In genomic region chr15:79922512-79923067, GRCh38 we compare ENCODE assay signal across 8 cellular contexts. TPM values are rescaled to one million over a fixed set of nuclear protein-coding genes. Genes with fewer than 3 reads are reported as not detected.
DNase-seq lines count a peak whose midpoint lies in the region; ATAC-seq and TF ChIP-seq lines count a peak whose summit lies in the region.

No MANE protein-coding gene starts in this region.

- H3K36me3 ChIP-seq in HCT116 (ENCODE audit: control insufficient read depth in 1 of 2, insufficient read depth in 2 of 2, low read length in 2 of 2) (peaks cover 2 to 19% of the 10 kb centered on the region in 2 experiments; a peak in 2 of 4 replicates), right atrium auricular region (no peaks in the 10 kb centered on the region), spleen (peaks cover 0 to 45% (median 34%) of the 10 kb centered on the region in 6 donors)

- H3K9ac ChIP-seq in HCT116 (ENCODE audit: low read length): peak overlapping the region; percentile 81

- H3K9me3 Mint-ChIP-seq in T-helper 1 cell treated with Interleukin-12 subunit alpha and Interleukin-12 subunit beta and Interleukin-4 antibody, amounts not matched to agents 30 μg/mL and 1 μg/mL, for 36 hours: peaks cover 41% of the 10 kb centered on the region

- H3K27ac Mint-ChIP-seq in T-helper 1 cell treated with Interleukin-12 subunit alpha and Interleukin-12 subunit beta and Interleukin-4 antibody, amounts not matched to agents 30 μg/mL and 1 μg/mL, for 36 hours: peak overlapping the region; percentile 93

- no peaks in the 10 kb centered on the region for H4K20me1 ChIP-seq in HCT116 (ENCODE audit: insufficient read depth)

- peaks cover 10 to 16% of the 10 kb centered on the region in 2 experiments; a peak in 3 of 4 replicates for H3K4me1 ChIP-seq in HCT116 (ENCODE audit: control insufficient read depth in 1 of 2, insufficient read depth in 2 of 2, low read length in 2 of 2)
- peaks cover 0 to 12% of the 10 kb centered on the region in 2 donors for H3K4me1 ChIP-seq in right atrium auricular region
- peaks cover 3 to 27% (median 15%) of the 10 kb centered on the region in 6 donors for H3K4me1 ChIP-seq in spleen

- peak overlapping the region; percentile 93 for H3K4me3 Mint-ChIP-seq in T-helper 1 cell treated with Interleukin-12 subunit alpha and Interleukin-12 subunit beta and Interleukin-4 antibody, amounts not matched to agents 30 μg/mL and 1 μg/mL, for 36 hours

- no peaks in the 10 kb centered on the region for H3K27me3 ChIP-seq in HCT116 (ENCODE audit: insufficient read depth, low read length)
- H3K27me3 ChIP-seq in right atrium auricular region: no peaks in the 10 kb centered on the region
- H3K27me3 ChIP-seq in spleen (replicated peaks in 1 of 7): no peaks in the 10 kb centered on the region

- no peak for TF ChIP-seq RAD21 in HCT116 (IDR thresholded peaks at IDR 0.05; ENCODE audit: low read depth)

- H3K9me2 ChIP-seq in HCT116 (ENCODE audit: insufficient read depth): no peaks in the 10 kb centered on the region

- peaks cover 46% of the 10 kb centered on the region for H3K36me3 Mint-ChIP-seq in T-helper 1 cell treated with Interleukin-12 subunit alpha and Interleukin-12 subunit beta and Interleukin-4 antibody, amounts not matched to agents 30 μg/mL and 1 μg/mL, for 36 hours (ENCODE audit: low read depth)

- DNase-seq in HCT116 (ENCODE audit: low read depth, low spot score): no peak
- no peak for DNase-seq in right atrium auricular region (ENCODE audit: low spot score)
- DNase-seq in spleen: no peak
- no peak for DNase-seq in erythroblast (lab: John Stamatoyannopoulos, UW)

- peak overlapping the region; percentile 90 for H3K4me2 ChIP-seq in HCT116 (ENCODE audit: low read length)

- H2AFZ ChIP-seq in HCT116 (ENCODE audit: low read depth, low read length, poor library complexity, severe bottlenecking): no peak overlapping the region

- peak overlapping the region; percentile 97 for H3K27ac ChIP-seq in HCT116 (ENCODE audit: low read depth, low read length)
- peak overlapping the region; percentile 93 to 96 for H3K27ac ChIP-seq in right atrium auricular region
- H3K27ac ChIP-seq in spleen: peak overlapping the region; percentile 94 to 100 (median 98)

- TF ChIP-seq POLR2A in HCT116 (IDR thresholded peaks at IDR 0.05; ENCODE audit: borderline replicate concordance, extremely low read depth, insufficient read depth, insufficient read length): no peak
- TF ChIP-seq POLR2A in spleen (IDR thresholded peaks at IDR 0.05): no peak
- TF ChIP-seq POLR2A in erythroblast (IDR thresholded peaks at IDR 0.05; ENCODE audit: low read length): no peak
- TF ChIP-seq POLR2A in GM18505 (IDR thresholded peaks at IDR 0.05; ENCODE audit: borderline replicate concordance, extremely low read depth, insufficient read depth, insufficient read length): no peak

- RAD21 ChIA-PET in HCT116 (lab: Charles Lee; ENCODE audit: low non-redundant PET in 1 of 2, low total read pairs in 2 of 2, uncharacterized antibody in 2 of 2, unreplicated experiment in 2 of 2): no interaction called here

- POLR2A ChIA-PET in HCT116 (lab: Charles Lee): interaction anchor here (1.2 to 1.5 kb wide), 4 partner anchors 25 to 230 kb away, joined by 3 to 15 read pairs (median 5); partner anchors contain the start of gene MTHFS

- CTCF ChIA-PET in HCT116 (lab: Charles Lee): interaction anchor here (1.5 kb wide), 1 partner anchor 25 kb away, joined by 4 read pairs; no protein-coding TSS in a partner anchor

- no peak for TF ChIP-seq CTCF in HCT116 (IDR thresholded peaks at IDR 0.05 in 2 of 3, conservative IDR thresholded peaks at IDR 0.05 in 1 of 3; ENCODE audit: borderline replicate concordance in 1 of 3, insufficient read depth in 1 of 3, low read depth in 2 of 3, low read length in 2 of 3)
- TF ChIP-seq CTCF in right atrium auricular region (IDR thresholded peaks at IDR 0.05): no peak
- no peak for TF ChIP-seq CTCF in spleen (IDR thresholded peaks at IDR 0.05 in 8 of 11, conservative IDR thresholded peaks at IDR 0.05 in 3 of 11)

- ATAC-seq in HCT116 (peak; percentile 1; the same call in 1 of the 2 replicates), GM18873 (IDR thresholded peaks at IDR 0.05; ENCODE audit: low FRiP score, unreplicated experiment) (no peak), GM18505 (IDR thresholded peaks at IDR 0.05; ENCODE audit: unreplicated experiment) (no peak), GM21825 (IDR thresholded peaks at IDR 0.05; ENCODE audit: unreplicated experiment) (no peak)

- H3K79me2 ChIP-seq in HCT116 (ENCODE audit: insufficient read depth, low read length): peaks cover 29% of the 10 kb centered on the region

- H3K27me3 Mint-ChIP-seq in T-helper 1 cell treated with Interleukin-12 subunit alpha and Interleukin-12 subunit beta and Interleukin-4 antibody, amounts not matched to agents 30 μg/mL and 1 μg/mL, for 36 hours (ENCODE audit: low read depth): no peaks in the 10 kb centered on the region

- H3K9me3 ChIP-seq in HCT116 (ENCODE audit: control insufficient read depth in 1 of 2, insufficient read depth in 1 of 2, low read depth in 1 of 2, low read length in 2 of 2): peaks cover 15 to 36% of the 10 kb centered on the region in 2 experiments; a peak in 3 of 4 replicates
- H3K9me3 ChIP-seq in right atrium auricular region: peaks cover 14 to 23% of the 10 kb centered on the region in 2 donors
- H3K9me3 ChIP-seq in spleen: peaks cover 11 to 50% (median 47%) of the 10 kb centered on the region in 8 donors

- H3K4me1 Mint-ChIP-seq in T-helper 1 cell treated with Interleukin-12 subunit alpha and Interleukin-12 subunit beta and Interleukin-4 antibody, amounts not matched to agents 30 μg/mL and 1 μg/mL, for 36 hours (ENCODE audit: low read depth): peaks cover 17% of the 10 kb centered on the region

- no TSS peak for BruUV-seq in HCT116 (replicated peaks; lab: Mats Ljungman, UMichigan)

- H3K4me3 ChIP-seq in HCT116 (replicated peaks in 1 of 2; ENCODE audit: low read depth in 1 of 2, low read length in 2 of 2) (peak overlapping the region; percentile 92 to 94), right atrium auricular region (peak overlapping the region; percentile 77 to 95), spleen (peak overlapping the region; percentile 61 to 96 (median 90))

- intact Hi-C loops in HCT116 (cut with micrococcal nuclease): no loop called here
- intact Hi-C loops in spleen (cut with DNase I; ENCODE audit: low total_unique reads): no loop called here

- WGBS in spleen, 5 donors: 34 to 48% (median 41%) methylated on average over 17 of the region's 17 CpGs

TF ChIP-seq in HCT116, 20 proteins besides CTCF, POLR2A, EP300 and RAD21 (continues in another document):
- TF ChIP-seq, protein P1, sequence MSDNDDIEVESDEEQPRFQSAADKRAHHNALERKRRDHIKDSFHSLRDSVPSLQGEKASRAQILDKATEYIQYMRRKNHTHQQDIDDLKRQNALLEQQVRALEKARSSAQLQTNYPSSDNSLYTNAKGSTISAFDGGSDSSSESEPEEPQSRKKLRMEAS (IDR thresholded peaks at IDR 0.05): no peak
- TF ChIP-seq, protein P2, sequence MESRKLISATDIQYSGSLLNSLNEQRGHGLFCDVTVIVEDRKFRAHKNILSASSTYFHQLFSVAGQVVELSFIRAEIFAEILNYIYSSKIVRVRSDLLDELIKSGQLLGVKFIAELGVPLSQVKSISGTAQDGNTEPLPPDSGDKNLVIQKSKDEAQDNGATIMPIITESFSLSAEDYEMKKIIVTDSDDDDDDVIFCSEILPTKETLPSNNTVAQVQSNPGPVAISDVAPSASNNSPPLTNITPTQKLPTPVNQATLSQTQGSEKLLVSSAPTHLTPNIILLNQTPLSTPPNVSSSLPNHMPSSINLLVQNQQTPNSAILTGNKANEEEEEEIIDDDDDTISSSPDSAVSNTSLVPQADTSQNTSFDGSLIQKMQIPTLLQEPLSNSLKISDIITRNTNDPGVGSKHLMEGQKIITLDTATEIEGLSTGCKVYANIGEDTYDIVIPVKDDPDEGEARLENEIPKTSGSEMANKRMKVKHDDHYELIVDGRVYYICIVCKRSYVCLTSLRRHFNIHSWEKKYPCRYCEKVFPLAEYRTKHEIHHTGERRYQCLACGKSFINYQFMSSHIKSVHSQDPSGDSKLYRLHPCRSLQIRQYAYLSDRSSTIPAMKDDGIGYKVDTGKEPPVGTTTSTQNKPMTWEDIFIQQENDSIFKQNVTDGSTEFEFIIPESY (IDR thresholded peaks at IDR 0.05; ENCODE audit: extremely low read depth, insufficient replicate concordance, low read length): no peak
- TF ChIP-seq SP1 (IDR thresholded peaks at IDR 0.05; ENCODE audit: low read depth) (no peak), EGR1 (IDR thresholded peaks at IDR 0.05; ENCODE audit: low read depth) (no peak), SRF (IDR thresholded peaks at IDR 0.05; ENCODE audit: low read depth) (no peak), TCF7L2 (IDR thresholded peaks at IDR 0.05; ENCODE audit: borderline replicate concordance, extremely low read depth, insufficient read depth, insufficient read length) (no peak), POLR2AphosphoS5 (IDR thresholded peaks at IDR 0.05; ENCODE audit: low read depth, low read length) (no peak), CEBPB (IDR thresholded peaks at IDR 0.05; ENCODE audit: low read depth) (no peak), JUND (IDR thresholded peaks at IDR 0.05) (no peak), ELF1 (IDR thresholded peaks at IDR 0.05; ENCODE audit: borderline replicate concordance, low read depth) (no peak), CBX3 (IDR thresholded peaks at IDR 0.05; ENCODE audit: low read depth) (no peak), ZFX (IDR thresholded peaks at IDR 0.05) (no peak)

RNA-seq across cellular contexts. Expression of gene MTHFS, which starts 25.8 kb away (rescaled TPM):
- 30.5 TPM for total RNA-seq in HCT116 (2021; ENCODE audit: unreplicated experiment)
- 32.7 and 38.7 TPM in 2 replicates for polyA plus RNA-seq in HCT116 (2012)
- 10 to 100 TPM in 1 of 2 donors, 1 to 10 TPM in 1; 8.0 to 12.0 TPM for total RNA-seq in right atrium auricular region
- 10 to 100 TPM; 11.7 to 30.6 (median 26.0) TPM for total RNA-seq in spleen
- 10 to 100 TPM; 33.0 to 54.2 (median 46.5) TPM for polyA plus RNA-seq in spleen

RNA-seq across cellular contexts. Expression of gene BCL2A1, which starts 48.4 kb away (rescaled TPM):
- 0.44 TPM for total RNA-seq in HCT116 (2021; ENCODE audit: unreplicated experiment)
- polyA plus RNA-seq in HCT116 (2012): not detected in 2 replicates
- 1 to 10 TPM; 1.5 to 3.1 TPM for total RNA-seq in right atrium auricular region
- total RNA-seq in spleen: 100 to 1,000 TPM in 2 of 7 donors, 10 to 100 TPM in 5; 34.4 to 180 (median 69.7) TPM
- 10 to 100 TPM; 47.2 to 55.5 (median 52.9) TPM for polyA plus RNA-seq in spleen

Comparison
In these comparisons a context has a peak if more than half of its experiments do, and no peak if none do; other contexts are left out.
1. RNA of gene BCL2A1, which starts 48.4 kb away (total RNA-seq): 34.4 to 180 TPM in spleen; 1.5 to 3.1 TPM in right atrium auricular region and 0.44 TPM in HCT116 (single experiment); every median in the first group is over 4 times any median in the second.
2. Peak in every context shown above with its lines, with median percentiles within 50 percentile points of each other: H3K27ac ChIP-seq and H3K4me3 ChIP-seq.